2 cellular contexts compared by ENCODE assay signal in the genomic region with DNA sequence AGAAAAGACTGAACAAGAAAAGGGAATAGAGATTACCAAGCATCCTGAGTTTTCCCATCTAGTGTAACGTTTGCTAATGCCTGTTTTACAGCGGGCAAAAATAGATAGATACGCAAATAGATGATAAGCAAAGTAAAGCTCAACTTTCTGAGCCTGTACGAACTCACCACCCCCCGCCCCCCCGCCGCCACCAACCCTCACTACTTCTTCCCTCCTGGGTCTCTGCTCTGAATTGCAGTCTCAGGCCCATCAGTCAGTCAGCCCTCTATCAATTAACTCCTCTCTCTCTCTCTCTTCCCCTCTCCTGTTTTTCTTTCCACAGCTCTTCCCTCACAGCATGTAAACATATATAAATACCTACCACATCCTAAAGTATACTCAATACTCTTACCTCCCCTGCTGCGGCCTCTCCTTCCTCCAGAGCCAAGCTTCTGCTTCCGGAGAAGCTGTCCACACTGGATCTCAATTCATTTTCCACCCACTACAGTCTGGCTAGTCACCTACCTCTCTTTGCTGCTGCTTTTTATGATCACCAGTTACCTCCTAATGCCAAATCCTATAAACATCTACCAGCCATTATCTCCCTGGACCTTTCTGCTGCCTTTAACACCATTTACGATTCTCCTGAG.
TF ChIP-seq lines count a peak whose summit lies in the region.

No MANE protein-coding gene starts in this region.

TF ChIP-seq in HCT116, 20 proteins besides CTCF, POLR2A, EP300 and RAD21 (continued from another document):
- no peak for TF ChIP-seq TCF7L2 (IDR thresholded peaks at IDR 0.05; ENCODE audit: borderline replicate concordance, extremely low read depth, insufficient read depth, insufficient read length)
- no peak for TF ChIP-seq ELF1 (IDR thresholded peaks at IDR 0.05; ENCODE audit: borderline replicate concordance, low read depth)
- TF ChIP-seq, protein P1, sequence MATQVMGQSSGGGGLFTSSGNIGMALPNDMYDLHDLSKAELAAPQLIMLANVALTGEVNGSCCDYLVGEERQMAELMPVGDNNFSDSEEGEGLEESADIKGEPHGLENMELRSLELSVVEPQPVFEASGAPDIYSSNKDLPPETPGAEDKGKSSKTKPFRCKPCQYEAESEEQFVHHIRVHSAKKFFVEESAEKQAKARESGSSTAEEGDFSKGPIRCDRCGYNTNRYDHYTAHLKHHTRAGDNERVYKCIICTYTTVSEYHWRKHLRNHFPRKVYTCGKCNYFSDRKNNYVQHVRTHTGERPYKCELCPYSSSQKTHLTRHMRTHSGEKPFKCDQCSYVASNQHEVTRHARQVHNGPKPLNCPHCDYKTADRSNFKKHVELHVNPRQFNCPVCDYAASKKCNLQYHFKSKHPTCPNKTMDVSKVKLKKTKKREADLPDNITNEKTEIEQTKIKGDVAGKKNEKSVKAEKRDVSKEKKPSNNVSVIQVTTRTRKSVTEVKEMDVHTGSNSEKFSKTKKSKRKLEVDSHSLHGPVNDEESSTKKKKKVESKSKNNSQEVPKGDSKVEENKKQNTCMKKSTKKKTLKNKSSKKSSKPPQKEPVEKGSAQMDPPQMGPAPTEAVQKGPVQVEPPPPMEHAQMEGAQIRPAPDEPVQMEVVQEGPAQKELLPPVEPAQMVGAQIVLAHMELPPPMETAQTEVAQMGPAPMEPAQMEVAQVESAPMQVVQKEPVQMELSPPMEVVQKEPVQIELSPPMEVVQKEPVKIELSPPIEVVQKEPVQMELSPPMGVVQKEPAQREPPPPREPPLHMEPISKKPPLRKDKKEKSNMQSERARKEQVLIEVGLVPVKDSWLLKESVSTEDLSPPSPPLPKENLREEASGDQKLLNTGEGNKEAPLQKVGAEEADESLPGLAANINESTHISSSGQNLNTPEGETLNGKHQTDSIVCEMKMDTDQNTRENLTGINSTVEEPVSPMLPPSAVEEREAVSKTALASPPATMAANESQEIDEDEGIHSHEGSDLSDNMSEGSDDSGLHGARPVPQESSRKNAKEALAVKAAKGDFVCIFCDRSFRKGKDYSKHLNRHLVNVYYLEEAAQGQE (IDR thresholded peaks at IDR 0.05; ENCODE audit: low read depth) = no peak
- TF ChIP-seq, protein P2, sequence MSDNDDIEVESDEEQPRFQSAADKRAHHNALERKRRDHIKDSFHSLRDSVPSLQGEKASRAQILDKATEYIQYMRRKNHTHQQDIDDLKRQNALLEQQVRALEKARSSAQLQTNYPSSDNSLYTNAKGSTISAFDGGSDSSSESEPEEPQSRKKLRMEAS (IDR thresholded peaks at IDR 0.05) = no peak
- TF ChIP-seq EGR1 (IDR thresholded peaks at IDR 0.05; ENCODE audit: low read depth) = no peak
- no peak for TF ChIP-seq SRF (IDR thresholded peaks at IDR 0.05; ENCODE audit: low read depth)
- 0 out of 2 replicates have a peak, but pooled peaks have one; percentile 15 for TF ChIP-seq SIN3A (IDR thresholded peaks at IDR 0.05; ENCODE audit: low read depth)
- TF ChIP-seq CBX3 (IDR thresholded peaks at IDR 0.05; ENCODE audit: low read depth) = no peak
- no peak for TF ChIP-seq SP1 (IDR thresholded peaks at IDR 0.05; ENCODE audit: low read depth)
- no peak for TF ChIP-seq ZFX (IDR thresholded peaks at IDR 0.05)
- no peak for TF ChIP-seq JUND (IDR thresholded peaks at IDR 0.05)
- TF ChIP-seq, protein P3, sequence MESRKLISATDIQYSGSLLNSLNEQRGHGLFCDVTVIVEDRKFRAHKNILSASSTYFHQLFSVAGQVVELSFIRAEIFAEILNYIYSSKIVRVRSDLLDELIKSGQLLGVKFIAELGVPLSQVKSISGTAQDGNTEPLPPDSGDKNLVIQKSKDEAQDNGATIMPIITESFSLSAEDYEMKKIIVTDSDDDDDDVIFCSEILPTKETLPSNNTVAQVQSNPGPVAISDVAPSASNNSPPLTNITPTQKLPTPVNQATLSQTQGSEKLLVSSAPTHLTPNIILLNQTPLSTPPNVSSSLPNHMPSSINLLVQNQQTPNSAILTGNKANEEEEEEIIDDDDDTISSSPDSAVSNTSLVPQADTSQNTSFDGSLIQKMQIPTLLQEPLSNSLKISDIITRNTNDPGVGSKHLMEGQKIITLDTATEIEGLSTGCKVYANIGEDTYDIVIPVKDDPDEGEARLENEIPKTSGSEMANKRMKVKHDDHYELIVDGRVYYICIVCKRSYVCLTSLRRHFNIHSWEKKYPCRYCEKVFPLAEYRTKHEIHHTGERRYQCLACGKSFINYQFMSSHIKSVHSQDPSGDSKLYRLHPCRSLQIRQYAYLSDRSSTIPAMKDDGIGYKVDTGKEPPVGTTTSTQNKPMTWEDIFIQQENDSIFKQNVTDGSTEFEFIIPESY (IDR thresholded peaks at IDR 0.05; ENCODE audit: extremely low read depth, insufficient replicate concordance, low read length) = no peak
- no peak for TF ChIP-seq EZH2 (IDR thresholded peaks at IDR 0.05)
- no peak for TF ChIP-seq EZH2phosphoT487 (IDR thresholded peaks at IDR 0.05; ENCODE audit: borderline replicate concordance)
- TF ChIP-seq, protein P4, sequence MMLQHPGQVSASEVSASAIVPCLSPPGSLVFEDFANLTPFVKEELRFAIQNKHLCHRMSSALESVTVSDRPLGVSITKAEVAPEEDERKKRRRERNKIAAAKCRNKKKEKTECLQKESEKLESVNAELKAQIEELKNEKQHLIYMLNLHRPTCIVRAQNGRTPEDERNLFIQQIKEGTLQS (IDR thresholded peaks at IDR 0.05) = no peak
- peak; percentile 45; the same call in 1 of the 2 replicates for TF ChIP-seq POLR2AphosphoS5 (IDR thresholded peaks at IDR 0.05; ENCODE audit: low read depth, low read length)

TF ChIP-seq in K562, 482 proteins besides CTCF, POLR2A, EP300 and RAD21 (continued from another document and continues in another):
- TF ChIP-seq BHLHE40 (IDR thresholded peaks at IDR 0.05; ENCODE audit: low read length) (no peak), NR2F6 (CRISPR knock-in tag; IDR thresholded peaks at IDR 0.05) (no peak), MTF1 (CRISPR knock-in tag; IDR thresholded peaks at IDR 0.05; ENCODE audit: borderline replicate concordance) (no peak), ILK (tag; IDR thresholded peaks at IDR 0.05; ENCODE audit: borderline replicate concordance, low read depth) (no peak), SP1 (CRISPR knock-in tag; IDR thresholded peaks at IDR 0.05) (0 out of 2 replicates have a peak, but pooled peaks have one; percentile 6), SPI1 (IDR thresholded peaks at IDR 0.05; ENCODE audit: borderline replicate concordance, low read depth, low read length) (no peak), OTX1 (CRISPR knock-in tag; IDR thresholded peaks at IDR 0.05) (0 out of 2 replicates have a peak, but pooled peaks have one; percentile 65), ESRRB (CRISPR knock-in tag; IDR thresholded peaks at IDR 0.05; ENCODE audit: borderline replicate concordance) (no peak), NCOA2 (IDR thresholded peaks at IDR 0.05; ENCODE audit: partially characterized antibody in 2 of 2) (no peak), KDM2B (CRISPR knock-in tag; IDR thresholded peaks at IDR 0.05) (no peak), FOXK1 (CRISPR knock-in tag; IDR thresholded peaks at IDR 0.05; ENCODE audit: borderline replicate concordance) (no peak), C11orf30 (IDR thresholded peaks at IDR 0.05; ENCODE audit: low read depth) (no peak), ZNF175 (CRISPR knock-in tag; IDR thresholded peaks at IDR 0.05; ENCODE audit: low read depth) (0 out of 2 replicates have a peak, but pooled peaks have one; percentile 22), MYNN (IDR thresholded peaks at IDR 0.05) (0 out of 2 replicates have a peak, but pooled peaks have one; percentile 7), MYNN (CRISPR knock-in tag; IDR thresholded peaks at IDR 0.05) (no peak), DDX20 (tag; IDR thresholded peaks at IDR 0.05; ENCODE audit: low read depth) (no peak), ARHGAP35 (IDR thresholded peaks at IDR 0.05; ENCODE audit: partially characterized antibody) (no peak), ZBTB17 (CRISPR knock-in tag; IDR thresholded peaks at IDR 0.05) (0 out of 2 replicates have a peak, but pooled peaks have one; percentile 32), ZFP30 (CRISPR knock-in tag; IDR thresholded peaks at IDR 0.05; ENCODE audit: borderline replicate concordance) (no peak), SUPT5H (IDR thresholded peaks at IDR 0.05) (no peak; the same call in 1 of the 2 replicates), TARDBP (IDR thresholded peaks at IDR 0.05) (no peak), ZZZ3 (IDR thresholded peaks at IDR 0.05) (no peak), ZNF707 (CRISPR knock-in tag; conservative IDR thresholded peaks at IDR 0.05) (no peak), ZC3H11A (IDR thresholded peaks at IDR 0.05; ENCODE audit: low read depth, low read length) (no peak), SMAD2 (IDR thresholded peaks at IDR 0.05; ENCODE audit: low read depth, low read length) (no peak), FUS (optimal IDR thresholded peaks at IDR 0.05; ENCODE audit: low read depth, low read length) (no peak), STAG1 (CRISPR knock-in tag; IDR thresholded peaks at IDR 0.05; ENCODE audit: borderline replicate concordance) (no peak), MAFG (tag; conservative IDR thresholded peaks at IDR 0.05) (no peak), CBFA2T3 (IDR thresholded peaks at IDR 0.05) (peak; percentile 37; the same call in 1 of the 2 replicates), NR2C1 (IDR thresholded peaks at IDR 0.05) (no peak), NR2C1 (tag; IDR thresholded peaks at IDR 0.05) (no peak; the same call in 1 of the 2 replicates)
- TF ChIP-seq, protein P5, sequence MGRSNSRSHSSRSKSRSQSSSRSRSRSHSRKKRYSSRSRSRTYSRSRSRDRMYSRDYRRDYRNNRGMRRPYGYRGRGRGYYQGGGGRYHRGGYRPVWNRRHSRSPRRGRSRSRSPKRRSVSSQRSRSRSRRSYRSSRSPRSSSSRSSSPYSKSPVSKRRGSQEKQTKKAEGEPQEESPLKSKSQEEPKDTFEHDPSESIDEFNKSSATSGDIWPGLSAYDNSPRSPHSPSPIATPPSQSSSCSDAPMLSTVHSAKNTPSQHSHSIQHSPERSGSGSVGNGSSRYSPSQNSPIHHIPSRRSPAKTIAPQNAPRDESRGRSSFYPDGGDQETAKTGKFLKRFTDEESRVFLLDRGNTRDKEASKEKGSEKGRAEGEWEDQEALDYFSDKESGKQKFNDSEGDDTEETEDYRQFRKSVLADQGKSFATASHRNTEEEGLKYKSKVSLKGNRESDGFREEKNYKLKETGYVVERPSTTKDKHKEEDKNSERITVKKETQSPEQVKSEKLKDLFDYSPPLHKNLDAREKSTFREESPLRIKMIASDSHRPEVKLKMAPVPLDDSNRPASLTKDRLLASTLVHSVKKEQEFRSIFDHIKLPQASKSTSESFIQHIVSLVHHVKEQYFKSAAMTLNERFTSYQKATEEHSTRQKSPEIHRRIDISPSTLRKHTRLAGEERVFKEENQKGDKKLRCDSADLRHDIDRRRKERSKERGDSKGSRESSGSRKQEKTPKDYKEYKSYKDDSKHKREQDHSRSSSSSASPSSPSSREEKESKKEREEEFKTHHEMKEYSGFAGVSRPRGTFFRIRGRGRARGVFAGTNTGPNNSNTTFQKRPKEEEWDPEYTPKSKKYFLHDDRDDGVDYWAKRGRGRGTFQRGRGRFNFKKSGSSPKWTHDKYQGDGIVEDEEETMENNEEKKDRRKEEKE (IDR thresholded peaks at IDR 0.05; ENCODE audit: borderline replicate concordance in 1 of 2, control insufficient read depth in 1 of 2, low read depth in 2 of 2, low read length in 1 of 2) = no peak
- TF ChIP-seq, protein P6, sequence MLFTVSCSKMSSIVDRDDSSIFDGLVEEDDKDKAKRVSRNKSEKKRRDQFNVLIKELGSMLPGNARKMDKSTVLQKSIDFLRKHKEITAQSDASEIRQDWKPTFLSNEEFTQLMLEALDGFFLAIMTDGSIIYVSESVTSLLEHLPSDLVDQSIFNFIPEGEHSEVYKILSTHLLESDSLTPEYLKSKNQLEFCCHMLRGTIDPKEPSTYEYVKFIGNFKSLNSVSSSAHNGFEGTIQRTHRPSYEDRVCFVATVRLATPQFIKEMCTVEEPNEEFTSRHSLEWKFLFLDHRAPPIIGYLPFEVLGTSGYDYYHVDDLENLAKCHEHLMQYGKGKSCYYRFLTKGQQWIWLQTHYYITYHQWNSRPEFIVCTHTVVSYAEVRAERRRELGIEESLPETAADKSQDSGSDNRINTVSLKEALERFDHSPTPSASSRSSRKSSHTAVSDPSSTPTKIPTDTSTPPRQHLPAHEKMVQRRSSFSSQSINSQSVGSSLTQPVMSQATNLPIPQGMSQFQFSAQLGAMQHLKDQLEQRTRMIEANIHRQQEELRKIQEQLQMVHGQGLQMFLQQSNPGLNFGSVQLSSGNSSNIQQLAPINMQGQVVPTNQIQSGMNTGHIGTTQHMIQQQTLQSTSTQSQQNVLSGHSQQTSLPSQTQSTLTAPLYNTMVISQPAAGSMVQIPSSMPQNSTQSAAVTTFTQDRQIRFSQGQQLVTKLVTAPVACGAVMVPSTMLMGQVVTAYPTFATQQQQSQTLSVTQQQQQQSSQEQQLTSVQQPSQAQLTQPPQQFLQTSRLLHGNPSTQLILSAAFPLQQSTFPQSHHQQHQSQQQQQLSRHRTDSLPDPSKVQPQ (CRISPR knock-in tag; IDR thresholded peaks at IDR 0.05; ENCODE audit: borderline replicate concordance) = no peak
- TF ChIP-seq, protein P7, sequence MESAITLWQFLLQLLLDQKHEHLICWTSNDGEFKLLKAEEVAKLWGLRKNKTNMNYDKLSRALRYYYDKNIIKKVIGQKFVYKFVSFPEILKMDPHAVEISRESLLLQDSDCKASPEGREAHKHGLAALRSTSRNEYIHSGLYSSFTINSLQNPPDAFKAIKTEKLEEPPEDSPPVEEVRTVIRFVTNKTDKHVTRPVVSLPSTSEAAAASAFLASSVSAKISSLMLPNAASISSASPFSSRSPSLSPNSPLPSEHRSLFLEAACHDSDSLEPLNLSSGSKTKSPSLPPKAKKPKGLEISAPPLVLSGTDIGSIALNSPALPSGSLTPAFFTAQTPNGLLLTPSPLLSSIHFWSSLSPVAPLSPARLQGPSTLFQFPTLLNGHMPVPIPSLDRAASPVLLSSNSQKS (CRISPR knock-in tag; IDR thresholded peaks at IDR 0.05) = no peak
- TF ChIP-seq, protein P8, sequence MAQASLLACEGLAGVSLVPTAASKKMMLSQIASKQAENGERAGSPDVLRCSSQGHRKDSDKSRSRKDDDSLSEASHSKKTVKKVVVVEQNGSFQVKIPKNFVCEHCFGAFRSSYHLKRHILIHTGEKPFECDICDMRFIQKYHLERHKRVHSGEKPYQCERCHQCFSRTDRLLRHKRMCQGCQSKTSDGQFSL (CRISPR knock-in tag; IDR thresholded peaks at IDR 0.05) = no peak
- TF ChIP-seq, protein P8 (tag; IDR thresholded peaks at IDR 0.05) = no peak
